ENCODE assay signal across 3 cellular contexts in the genomic region with DNA sequence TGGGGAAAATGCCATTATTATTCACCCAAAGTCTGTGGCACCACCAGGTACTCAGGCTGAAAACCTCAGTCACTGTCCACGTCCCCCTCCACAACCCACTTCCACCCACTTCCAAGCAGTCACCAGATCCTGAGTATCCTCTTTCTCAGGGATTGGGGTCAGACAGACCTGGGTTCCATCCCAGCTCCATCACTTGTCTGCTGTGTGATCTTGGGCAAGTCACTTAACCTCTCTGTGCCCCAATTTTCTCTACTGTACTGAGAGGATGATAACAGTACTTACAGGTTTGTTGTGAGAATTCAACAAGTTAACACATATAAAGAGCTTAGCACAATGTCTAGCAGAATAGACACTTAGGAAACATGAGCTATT.
TF ChIP-seq lines count a peak whose summit lies in the region.

No MANE protein-coding gene starts in this region.

TF ChIP-seq in HCT116, 20 proteins besides CTCF, POLR2A, EP300 and RAD21:
- peak; percentile 26; the same call in 1 of the 2 replicates for TF ChIP-seq CBX3 (IDR thresholded peaks at IDR 0.05; ENCODE audit: low read depth)
- no peak for TF ChIP-seq EZH2phosphoT487 (IDR thresholded peaks at IDR 0.05; ENCODE audit: borderline replicate concordance)
- TF ChIP-seq, protein P1, sequence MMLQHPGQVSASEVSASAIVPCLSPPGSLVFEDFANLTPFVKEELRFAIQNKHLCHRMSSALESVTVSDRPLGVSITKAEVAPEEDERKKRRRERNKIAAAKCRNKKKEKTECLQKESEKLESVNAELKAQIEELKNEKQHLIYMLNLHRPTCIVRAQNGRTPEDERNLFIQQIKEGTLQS (IDR thresholded peaks at IDR 0.05): no peak
- TF ChIP-seq YY1 (IDR thresholded peaks at IDR 0.05; ENCODE audit: extremely low read depth, insufficient replicate concordance, low read depth, low read length): no peak
- TF ChIP-seq SRF (IDR thresholded peaks at IDR 0.05; ENCODE audit: low read depth): no peak
- TF ChIP-seq, protein P2, sequence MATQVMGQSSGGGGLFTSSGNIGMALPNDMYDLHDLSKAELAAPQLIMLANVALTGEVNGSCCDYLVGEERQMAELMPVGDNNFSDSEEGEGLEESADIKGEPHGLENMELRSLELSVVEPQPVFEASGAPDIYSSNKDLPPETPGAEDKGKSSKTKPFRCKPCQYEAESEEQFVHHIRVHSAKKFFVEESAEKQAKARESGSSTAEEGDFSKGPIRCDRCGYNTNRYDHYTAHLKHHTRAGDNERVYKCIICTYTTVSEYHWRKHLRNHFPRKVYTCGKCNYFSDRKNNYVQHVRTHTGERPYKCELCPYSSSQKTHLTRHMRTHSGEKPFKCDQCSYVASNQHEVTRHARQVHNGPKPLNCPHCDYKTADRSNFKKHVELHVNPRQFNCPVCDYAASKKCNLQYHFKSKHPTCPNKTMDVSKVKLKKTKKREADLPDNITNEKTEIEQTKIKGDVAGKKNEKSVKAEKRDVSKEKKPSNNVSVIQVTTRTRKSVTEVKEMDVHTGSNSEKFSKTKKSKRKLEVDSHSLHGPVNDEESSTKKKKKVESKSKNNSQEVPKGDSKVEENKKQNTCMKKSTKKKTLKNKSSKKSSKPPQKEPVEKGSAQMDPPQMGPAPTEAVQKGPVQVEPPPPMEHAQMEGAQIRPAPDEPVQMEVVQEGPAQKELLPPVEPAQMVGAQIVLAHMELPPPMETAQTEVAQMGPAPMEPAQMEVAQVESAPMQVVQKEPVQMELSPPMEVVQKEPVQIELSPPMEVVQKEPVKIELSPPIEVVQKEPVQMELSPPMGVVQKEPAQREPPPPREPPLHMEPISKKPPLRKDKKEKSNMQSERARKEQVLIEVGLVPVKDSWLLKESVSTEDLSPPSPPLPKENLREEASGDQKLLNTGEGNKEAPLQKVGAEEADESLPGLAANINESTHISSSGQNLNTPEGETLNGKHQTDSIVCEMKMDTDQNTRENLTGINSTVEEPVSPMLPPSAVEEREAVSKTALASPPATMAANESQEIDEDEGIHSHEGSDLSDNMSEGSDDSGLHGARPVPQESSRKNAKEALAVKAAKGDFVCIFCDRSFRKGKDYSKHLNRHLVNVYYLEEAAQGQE (IDR thresholded peaks at IDR 0.05; ENCODE audit: low read depth): no peak
- TF ChIP-seq ELF1 (IDR thresholded peaks at IDR 0.05; ENCODE audit: borderline replicate concordance, low read depth): no peak
- no peak for TF ChIP-seq FOSL1 (IDR thresholded peaks at IDR 0.05; ENCODE audit: low read depth)
- TF ChIP-seq POLR2AphosphoS5 (IDR thresholded peaks at IDR 0.05; ENCODE audit: low read depth, low read length): no peak
- TF ChIP-seq, protein P3, sequence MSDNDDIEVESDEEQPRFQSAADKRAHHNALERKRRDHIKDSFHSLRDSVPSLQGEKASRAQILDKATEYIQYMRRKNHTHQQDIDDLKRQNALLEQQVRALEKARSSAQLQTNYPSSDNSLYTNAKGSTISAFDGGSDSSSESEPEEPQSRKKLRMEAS (IDR thresholded peaks at IDR 0.05): 0 out of 2 replicates have a peak, but pooled peaks have one; percentile 15

TF ChIP-seq in H1, 55 proteins besides CTCF, POLR2A, EP300 and RAD21:
- TF ChIP-seq KDM4A (IDR thresholded peaks at IDR 0.05; ENCODE audit: low read depth, low read length, severe bottlenecking): no peak
- peak; percentile 94 for TF ChIP-seq KDM1A (IDR thresholded peaks at IDR 0.05; ENCODE audit: borderline replicate concordance, low read length)

TF ChIP-seq in SK-N-SH, 30 proteins besides CTCF, POLR2A, EP300 and RAD21:
- no peak for TF ChIP-seq MXI1 (IDR thresholded peaks at IDR 0.05; ENCODE audit: low read depth, low read length)
- no peak for TF ChIP-seq FOXJ3 (CRISPR knock-in tag; IDR thresholded peaks at IDR 0.05)
- no peak for TF ChIP-seq RCOR1 (IDR thresholded peaks at IDR 0.05; ENCODE audit: low read length)
- TF ChIP-seq GATA2 (CRISPR knock-in tag; IDR thresholded peaks at IDR 0.05): no peak
- TF ChIP-seq, protein P2 (IDR thresholded peaks at IDR 0.05; ENCODE audit: low read depth, low read length): no peak
- TF ChIP-seq, protein P3 (IDR thresholded peaks at IDR 0.05; ENCODE audit: low read depth): no peak
- TF ChIP-seq NRF1 (IDR thresholded peaks at IDR 0.05; ENCODE audit: low read depth, low read length): no peak
- TF ChIP-seq MEF2A (IDR thresholded peaks at IDR 0.05; ENCODE audit: borderline replicate concordance, low read depth): no peak
- TF ChIP-seq, protein P4, sequence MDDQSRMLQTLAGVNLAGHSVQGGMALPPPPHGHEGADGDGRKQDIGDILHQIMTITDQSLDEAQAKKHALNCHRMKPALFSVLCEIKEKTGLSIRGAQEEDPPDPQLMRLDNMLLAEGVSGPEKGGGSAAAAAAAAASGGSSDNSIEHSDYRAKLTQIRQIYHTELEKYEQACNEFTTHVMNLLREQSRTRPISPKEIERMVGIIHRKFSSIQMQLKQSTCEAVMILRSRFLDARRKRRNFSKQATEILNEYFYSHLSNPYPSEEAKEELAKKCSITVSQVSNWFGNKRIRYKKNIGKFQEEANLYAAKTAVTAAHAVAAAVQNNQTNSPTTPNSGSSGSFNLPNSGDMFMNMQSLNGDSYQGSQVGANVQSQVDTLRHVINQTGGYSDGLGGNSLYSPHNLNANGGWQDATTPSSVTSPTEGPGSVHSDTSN (IDR thresholded peaks at IDR 0.05): no peak
- TF ChIP-seq, protein P5, sequence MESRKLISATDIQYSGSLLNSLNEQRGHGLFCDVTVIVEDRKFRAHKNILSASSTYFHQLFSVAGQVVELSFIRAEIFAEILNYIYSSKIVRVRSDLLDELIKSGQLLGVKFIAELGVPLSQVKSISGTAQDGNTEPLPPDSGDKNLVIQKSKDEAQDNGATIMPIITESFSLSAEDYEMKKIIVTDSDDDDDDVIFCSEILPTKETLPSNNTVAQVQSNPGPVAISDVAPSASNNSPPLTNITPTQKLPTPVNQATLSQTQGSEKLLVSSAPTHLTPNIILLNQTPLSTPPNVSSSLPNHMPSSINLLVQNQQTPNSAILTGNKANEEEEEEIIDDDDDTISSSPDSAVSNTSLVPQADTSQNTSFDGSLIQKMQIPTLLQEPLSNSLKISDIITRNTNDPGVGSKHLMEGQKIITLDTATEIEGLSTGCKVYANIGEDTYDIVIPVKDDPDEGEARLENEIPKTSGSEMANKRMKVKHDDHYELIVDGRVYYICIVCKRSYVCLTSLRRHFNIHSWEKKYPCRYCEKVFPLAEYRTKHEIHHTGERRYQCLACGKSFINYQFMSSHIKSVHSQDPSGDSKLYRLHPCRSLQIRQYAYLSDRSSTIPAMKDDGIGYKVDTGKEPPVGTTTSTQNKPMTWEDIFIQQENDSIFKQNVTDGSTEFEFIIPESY (IDR thresholded peaks at IDR 0.05; ENCODE audit: borderline replicate concordance, low read depth): no peak
- TF ChIP-seq CHD2 (IDR thresholded peaks at IDR 0.05; ENCODE audit: low read length, partially characterized antibody): no peak
- TF ChIP-seq FOSL2 (IDR thresholded peaks at IDR 0.05; ENCODE audit: borderline replicate concordance, low read depth): no peak
- no peak for TF ChIP-seq TCF12 (IDR thresholded peaks at IDR 0.05)
- TF ChIP-seq GABPA (IDR thresholded peaks at IDR 0.05; ENCODE audit: low read depth): no peak
- no peak for TF ChIP-seq POLR2AphosphoS5 (IDR thresholded peaks at IDR 0.05; ENCODE audit: low read depth, low read length)
- no peak for TF ChIP-seq NFIC (IDR thresholded peaks at IDR 0.05; ENCODE audit: borderline replicate concordance)
- no peak for TF ChIP-seq ELF1 (IDR thresholded peaks at IDR 0.05)
- TF ChIP-seq FOXM1 (IDR thresholded peaks at IDR 0.05; ENCODE audit: low read depth): no peak
- no peak for TF ChIP-seq RXRA (IDR thresholded peaks at IDR 0.05; ENCODE audit: borderline replicate concordance, low read depth)
